In genomic region chr9:122656378-122656777, GRCh38 we compare ENCODE assay signal across 21 cellular contexts. TPM values are rescaled to one million over a fixed set of nuclear protein-coding genes. Genes with fewer than 3 reads are reported as not detected.
DNase-seq lines count a peak whose midpoint lies in the region; ATAC-seq, FAIRE-seq and TF ChIP-seq lines count a peak whose summit lies in the region.
"Had no signal": no experiment of that assay in that cellular context is flagged by ENCODE, and none has a peak within 500 bp of the region (broad histone marks: within the 10 kb centered on the region; RNA-seq: fewer than 3 reads in every experiment).

No MANE protein-coding gene starts in this region.

- no TSS peak for BruUV-seq in HepG2 (replicated peaks; lab: Mats Ljungman, UMichigan)

- H3K4me3 ChIP-seq in heart right ventricle: no peak overlapping the region
- no peak overlapping the region for H3K4me3 ChIP-seq in right atrium auricular region
- H3K4me3 ChIP-seq in liver (ENCODE audit: low read depth in 1 of 3, low read length in 3 of 3): no peak overlapping the region
- H3K4me3 ChIP-seq in HepG2 (replicated peaks in 1 of 3; ENCODE audit: insufficient read depth in 1 of 3, low read depth in 2 of 3, low read length in 3 of 3): no peak overlapping the region
- no peak overlapping the region for H3K4me3 ChIP-seq in spleen
- H3K4me3 ChIP-seq: A549 had no signal

- CTCF ChIA-PET in HepG2 (lab: Yijun Ruan, JAX; ENCODE audit: low intra/inter-chr PET ratio, low total read pairs): no interaction called here

- in situ Hi-C loops in HepG2 (cut with HindIII; ENCODE audit: extremely low pct_ligation_motif_present, low pct_unique_long_range_greater_than_20kb): no loop called here

- H3K36me3 ChIP-seq in heart right ventricle (no peaks in the 10 kb centered on the region), right atrium auricular region (no peaks in the 10 kb centered on the region), liver (ENCODE audit: control insufficient read depth in 4 of 4, insufficient read depth in 3 of 4, low read depth in 1 of 4, low read length in 3 of 4) (no peaks in the 10 kb centered on the region), HepG2 (replicated peaks in 1 of 2; ENCODE audit: control insufficient read depth in 1 of 2, insufficient read depth in 2 of 2, low read length in 2 of 2) (no peaks in the 10 kb centered on the region), spleen (no peaks in the 10 kb centered on the region)

- POLR2A ChIA-PET in HepG2 (lab: Yijun Ruan, JAX): no interaction called here

- TF ChIP-seq CTCF in heart right ventricle (IDR thresholded peaks at IDR 0.05): no peak
- TF ChIP-seq CTCF in right atrium auricular region (IDR thresholded peaks at IDR 0.05): no peak
- TF ChIP-seq CTCF in liver (IDR thresholded peaks at IDR 0.05; ENCODE audit: low read depth, low read length, missing input control): no peak
- no peak for TF ChIP-seq CTCF in HepG2 (CRISPR knock-in tag; IDR thresholded peaks at IDR 0.05)
- no peak for TF ChIP-seq CTCF in spleen (IDR thresholded peaks at IDR 0.05 in 8 of 11, conservative IDR thresholded peaks at IDR 0.05 in 3 of 11)

- no peak overlapping the region for H3K4me2 ChIP-seq in HepG2 (ENCODE audit: low read depth, low read length)
- H3K4me2 ChIP-seq: A549 had no signal

- H3K79me2 ChIP-seq in HepG2 (ENCODE audit: insufficient read depth, low read length): no peaks in the 10 kb centered on the region

- ATAC-seq in heart right ventricle: peak in 7 of 8 donors; percentile 28 to 91 (median 74)
- ATAC-seq in HepG2: no peak
- peak; percentile 32 for ATAC-seq in left lobe of liver
- ATAC-seq: A549, HCT116 had no signal

- peak overlapping the region in 5 of 10 donors; percentile 23 to 75 (median 32) for H3K27ac ChIP-seq in heart right ventricle
- no peak overlapping the region for H3K27ac ChIP-seq in right atrium auricular region
- no peak overlapping the region for H3K27ac ChIP-seq in liver (ENCODE audit: low read depth in 1 of 2, low read length in 2 of 2)
- no peak overlapping the region for H3K27ac ChIP-seq in HepG2 (ENCODE audit: extremely low read length, insufficient read depth, low read length)
- peak overlapping the region in 5 of 8 donors; percentile 33 to 68 (median 46) for H3K27ac ChIP-seq in spleen
- H3K27ac ChIP-seq: 22Rv1, A549, C4-2B had no signal

- peak in 1 of 2 donors; percentile 13 for DNase-seq in heart right ventricle
- DNase-seq in right atrium auricular region (ENCODE audit: low spot score): no peak
- no peak for DNase-seq in HepG2 (ENCODE audit: low spot score)
- no peak for DNase-seq in left lobe of liver (ENCODE audit: low spot score)
- DNase-seq in spleen: no peak
- no peak for DNase-seq in middle frontal gyrus (ENCODE audit: extremely low spot score, low spot score)
- no peak for DNase-seq in GM19240 (ENCODE audit: insufficient read length, low spot score)
- DNase-seq: AML-193; Caco-2; CD4-positive, alpha-beta T cell; GOT3; H7 had no signal

- TF ChIP-seq POLR2A in HepG2 (IDR thresholded peaks at IDR 0.05; ENCODE audit: insufficient read depth in 1 of 2, low read depth in 2 of 2, low read length in 2 of 2) (no peak), spleen (IDR thresholded peaks at IDR 0.05) (no peak)

- WGBS in heart right ventricle, 2 donors: 17 to 18% methylated on average over 1 of the region's 1 CpG
- WGBS in liver: 45% methylated on average over 1 of the region's 1 CpG
- WGBS in HepG2 (ENCODE audit: low lambda C conversion rate): 0% methylated on average over 1 of the region's 1 CpG
- 6 to 39% (median 18%) methylated on average over 1 of the region's 1 CpG for WGBS in spleen, 5 donors

- TF ChIP-seq RAD21 in liver (IDR thresholded peaks at IDR 0.05) (no peak), HepG2 (CRISPR knock-in tag; IDR thresholded peaks at IDR 0.05) (no peak)

- no peak for FAIRE-seq in HepG2 (lab: Jason Lieb, UNC)
- FAIRE-seq: A549, D721Med, GM12891, GM19239 had no signal

- TF ChIP-seq EP300 in HepG2 (IDR thresholded peaks at IDR 0.05; ENCODE audit: low read depth in 2 of 2, low read length in 2 of 2): no peak
- no peak for TF ChIP-seq EP300 in HepG2 (CRISPR knock-in tag; IDR thresholded peaks at IDR 0.05; ENCODE audit: borderline replicate concordance)

- H4K20me1 ChIP-seq in HepG2 (ENCODE audit: insufficient read depth, low read length): no peaks in the 10 kb centered on the region

- H3K27me3 ChIP-seq in heart right ventricle (no peaks in the 10 kb centered on the region), right atrium auricular region (no peaks in the 10 kb centered on the region), liver (ENCODE audit: control insufficient read depth in 4 of 4, insufficient read depth in 4 of 4, low read length in 3 of 4) (no peaks in the 10 kb centered on the region), HepG2 (ENCODE audit: control insufficient read depth in 1 of 2, insufficient read depth in 2 of 2, low read length in 2 of 2) (no peaks in the 10 kb centered on the region), spleen (replicated peaks in 1 of 7) (no peaks in the 10 kb centered on the region)

- H3K4me1 ChIP-seq in heart right ventricle (peaks cover 0 to 4% (median 0%) of the 10 kb centered on the region in 9 donors), right atrium auricular region (no peaks in the 10 kb centered on the region), liver (ENCODE audit: control insufficient read depth in 4 of 4, insufficient read depth in 4 of 4, low read length in 3 of 4) (no peaks in the 10 kb centered on the region), HepG2 (ENCODE audit: insufficient read depth, low read length) (no peaks in the 10 kb centered on the region), spleen (no peaks in the 10 kb centered on the region)
- H3K4me1 ChIP-seq: A549, Caco-2 had no signal

- H3K9me3 ChIP-seq in heart right ventricle (no peaks in the 10 kb centered on the region), right atrium auricular region (no peaks in the 10 kb centered on the region), liver (ENCODE audit: control insufficient read depth in 4 of 4, low read length in 3 of 4) (peaks cover 0 to 3% (median 0%) of the 10 kb centered on the region in 4 donors), HepG2 (ENCODE audit: low read length) (no peaks in the 10 kb centered on the region), spleen (peaks cover 0 to 5% (median 0%) of the 10 kb centered on the region in 8 donors)
- H3K9me3 ChIP-seq: A549, Caco-2 had no signal

- no peak overlapping the region for H3K9ac ChIP-seq in liver (ENCODE audit: low read depth in 1 of 2, low read length in 2 of 2)
- H3K9ac ChIP-seq in HepG2 (ENCODE audit: insufficient read depth, low read depth, low read length): no peak overlapping the region

- H2AFZ ChIP-seq in HepG2 (ENCODE audit: low read length): no peak overlapping the region

- intact Hi-C loops in heart right ventricle (cut with DNase I) (no loop called here), HepG2 (cut with micrococcal nuclease; ENCODE audit: unreplicated experiment) (no loop called here), spleen (cut with DNase I; ENCODE audit: low total_unique reads) (no loop called here)

RNA-seq across cellular contexts. Expression of gene OR1B1, which starts 1.0 kb away (rescaled TPM):
- not detected for total RNA-seq in heart right ventricle
- not detected for polyA plus RNA-seq in heart right ventricle
- total RNA-seq in right atrium auricular region: not detected
- total RNA-seq in liver: not detected
- polyA plus RNA-seq in liver: not detected
- not detected in 2 replicates for total RNA-seq in HepG2 (2016; rRNA removed; fragmentation: Illumina TruSeq; extraction: Trizol)
- not detected in 2 replicates for total RNA-seq in HepG2 (2016; cell fraction: cytosol; rRNA removed; fragmentation: Illumina TruSeq; extraction: Trizol; ENCODE audit: low read depth)
- not detected in 2 replicates for total RNA-seq in HepG2 (2016; cell fraction: insoluble cytoplasmic fraction; rRNA removed; fragmentation: Illumina TruSeq; extraction: Trizol)
- total RNA-seq in HepG2 (2016; cell fraction: membrane; rRNA removed; fragmentation: Illumina TruSeq; extraction: Trizol): not detected in 2 replicates
- total RNA-seq in HepG2 (2016; cell fraction: nucleus; rRNA removed; fragmentation: Illumina TruSeq; extraction: Trizol): not detected in 2 replicates
- not detected in 2 replicates for polyA plus RNA-seq in HepG2 (2011; rRNA removed)
- not detected in 2 replicates for polyA plus RNA-seq in HepG2 (2011; cell fraction: cytosol; rRNA removed)
- polyA plus RNA-seq in HepG2 (2011; cell fraction: nucleus; rRNA removed): not detected in 2 replicates
- not detected in 2 replicates for polyA plus RNA-seq in HepG2 (2012)
- not detected in 2 replicates for polyA plus RNA-seq in HepG2 (2016; cell fraction: cytosol; fragmentation: Illumina TruSeq; extraction: Trizol; ENCODE audit: low read depth)
- not detected in 2 replicates for polyA plus RNA-seq in HepG2 (2016; cell fraction: insoluble cytoplasmic fraction; fragmentation: Illumina TruSeq; extraction: Trizol; ENCODE audit: low read depth)
- not detected in 2 replicates for polyA plus RNA-seq in HepG2 (2016; cell fraction: membrane; fragmentation: Illumina TruSeq; extraction: Trizol; ENCODE audit: low read depth)
- polyA plus RNA-seq in HepG2 (2016; cell fraction: nucleus; fragmentation: Illumina TruSeq; extraction: Trizol; ENCODE audit: insufficient read depth, low read depth): not detected in 2 replicates
- not detected in 2 replicates for polyA minus RNA-seq in HepG2 (2011; rRNA and poly(A)+ RNA removed; ENCODE audit: low replicate concordance)
- not detected in 2 replicates for polyA minus RNA-seq in HepG2 (2011; cell fraction: cytosol; rRNA and poly(A)+ RNA removed)
- not detected in 2 replicates for polyA minus RNA-seq in HepG2 (2011; cell fraction: nucleus; rRNA and poly(A)+ RNA removed)
- total RNA-seq in left lobe of liver: not detected
- total RNA-seq in spleen: under 1 TPM in 1 of 7 donors, not detected in 6; 0.60 TPM
- polyA plus RNA-seq in spleen: not detected
- total RNA-seq: Caco-2; CD4-positive, alpha-beta T cell; H7 had no signal
- polyA plus RNA-seq: A549, BJ had no signal

RNA-seq across cellular contexts. Expression of gene OR1L1, which starts 5.1 kb away (rescaled TPM):
- not detected for total RNA-seq in heart right ventricle
- not detected for polyA plus RNA-seq in heart right ventricle
- not detected for total RNA-seq in right atrium auricular region
- not detected for total RNA-seq in liver
- polyA plus RNA-seq in liver: not detected
- total RNA-seq in HepG2 (2016; rRNA removed; fragmentation: Illumina TruSeq; extraction: Trizol): not detected in 2 replicates
- not detected in 2 replicates for total RNA-seq in HepG2 (2016; cell fraction: cytosol; rRNA removed; fragmentation: Illumina TruSeq; extraction: Trizol; ENCODE audit: low read depth)
- not detected in 2 replicates for total RNA-seq in HepG2 (2016; cell fraction: insoluble cytoplasmic fraction; rRNA removed; fragmentation: Illumina TruSeq; extraction: Trizol)
- not detected in 2 replicates for total RNA-seq in HepG2 (2016; cell fraction: membrane; rRNA removed; fragmentation: Illumina TruSeq; extraction: Trizol)
- total RNA-seq in HepG2 (2016; cell fraction: nucleus; rRNA removed; fragmentation: Illumina TruSeq; extraction: Trizol): not detected in 2 replicates
- polyA plus RNA-seq in HepG2 (2011; rRNA removed): not detected in 2 replicates
- not detected in 2 replicates for polyA plus RNA-seq in HepG2 (2011; cell fraction: cytosol; rRNA removed)
- not detected in 2 replicates for polyA plus RNA-seq in HepG2 (2011; cell fraction: nucleus; rRNA removed)
- not detected in 2 replicates for polyA plus RNA-seq in HepG2 (2012)
- polyA plus RNA-seq in HepG2 (2016; cell fraction: cytosol; fragmentation: Illumina TruSeq; extraction: Trizol; ENCODE audit: low read depth): not detected in 2 replicates
- polyA plus RNA-seq in HepG2 (2016; cell fraction: insoluble cytoplasmic fraction; fragmentation: Illumina TruSeq; extraction: Trizol; ENCODE audit: low read depth): not detected in 2 replicates
- not detected in 2 replicates for polyA plus RNA-seq in HepG2 (2016; cell fraction: membrane; fragmentation: Illumina TruSeq; extraction: Trizol; ENCODE audit: low read depth)
- not detected in 2 replicates for polyA plus RNA-seq in HepG2 (2016; cell fraction: nucleus; fragmentation: Illumina TruSeq; extraction: Trizol; ENCODE audit: insufficient read depth, low read depth)
- polyA minus RNA-seq in HepG2 (2011; rRNA and poly(A)+ RNA removed; ENCODE audit: low replicate concordance): not detected in 2 replicates
- not detected in 2 replicates for polyA minus RNA-seq in HepG2 (2011; cell fraction: cytosol; rRNA and poly(A)+ RNA removed)
- not detected in 2 replicates for polyA minus RNA-seq in HepG2 (2011; cell fraction: nucleus; rRNA and poly(A)+ RNA removed)
- total RNA-seq in left lobe of liver: not detected
- total RNA-seq in spleen: not detected
- not detected for polyA plus RNA-seq in spleen
- total RNA-seq: Caco-2; CD4-positive, alpha-beta T cell; H7 had no signal
- polyA plus RNA-seq: A549, BJ had no signal

RNA-seq across cellular contexts. Expression of gene OR1L3, which starts 18.6 kb away (rescaled TPM):
- not detected for total RNA-seq in heart right ventricle
- polyA plus RNA-seq in heart right ventricle: not detected
- total RNA-seq in right atrium auricular region: not detected
- not detected for total RNA-seq in liver
- polyA plus RNA-seq in liver: not detected
- total RNA-seq in HepG2 (2016; rRNA removed; fragmentation: Illumina TruSeq; extraction: Trizol): not detected in 2 replicates
- not detected in 2 replicates for total RNA-seq in HepG2 (2016; cell fraction: cytosol; rRNA removed; fragmentation: Illumina TruSeq; extraction: Trizol; ENCODE audit: low read depth)
- not detected in 2 replicates for total RNA-seq in HepG2 (2016; cell fraction: insoluble cytoplasmic fraction; rRNA removed; fragmentation: Illumina TruSeq; extraction: Trizol)
- total RNA-seq in HepG2 (2016; cell fraction: membrane; rRNA removed; fragmentation: Illumina TruSeq; extraction: Trizol): not detected in 2 replicates
- not detected in 2 replicates for total RNA-seq in HepG2 (2016; cell fraction: nucleus; rRNA removed; fragmentation: Illumina TruSeq; extraction: Trizol)
- polyA plus RNA-seq in HepG2 (2011; rRNA removed): not detected in 2 replicates
- polyA plus RNA-seq in HepG2 (2011; cell fraction: cytosol; rRNA removed): not detected in 2 replicates
- polyA plus RNA-seq in HepG2 (2011; cell fraction: nucleus; rRNA removed): not detected in 2 replicates
- polyA plus RNA-seq in HepG2 (2012): not detected in 2 replicates
- not detected in 2 replicates for polyA plus RNA-seq in HepG2 (2016; cell fraction: cytosol; fragmentation: Illumina TruSeq; extraction: Trizol; ENCODE audit: low read depth)
- not detected in 2 replicates for polyA plus RNA-seq in HepG2 (2016; cell fraction: insoluble cytoplasmic fraction; fragmentation: Illumina TruSeq; extraction: Trizol; ENCODE audit: low read depth)
- not detected in 2 replicates for polyA plus RNA-seq in HepG2 (2016; cell fraction: membrane; fragmentation: Illumina TruSeq; extraction: Trizol; ENCODE audit: low read depth)
- not detected in 2 replicates for polyA plus RNA-seq in HepG2 (2016; cell fraction: nucleus; fragmentation: Illumina TruSeq; extraction: Trizol; ENCODE audit: insufficient read depth, low read depth)
- polyA minus RNA-seq in HepG2 (2011; rRNA and poly(A)+ RNA removed; ENCODE audit: low replicate concordance): not detected in 2 replicates
- polyA minus RNA-seq in HepG2 (2011; cell fraction: cytosol; rRNA and poly(A)+ RNA removed): not detected in 2 replicates
- not detected in 2 replicates for polyA minus RNA-seq in HepG2 (2011; cell fraction: nucleus; rRNA and poly(A)+ RNA removed)
- total RNA-seq in left lobe of liver: not detected
- total RNA-seq in spleen: not detected
- not detected for polyA plus RNA-seq in spleen
- total RNA-seq: Caco-2; CD4-positive, alpha-beta T cell; H7 had no signal
- polyA plus RNA-seq: A549, BJ had no signal

RNA-seq across cellular contexts. Expression of gene OR1Q1, which starts 41.8 kb away (rescaled TPM):
- total RNA-seq in heart right ventricle (not detected), right atrium auricular region (not detected), liver (not detected), HepG2 (2016; rRNA removed; fragmentation: Illumina TruSeq; extraction: Trizol) (not detected in 2 replicates), left lobe of liver (not detected), spleen (not detected)
- polyA plus RNA-seq in heart right ventricle (not detected), liver (not detected), HepG2 (2011; rRNA removed) (0.07 and 0.12 TPM in 2 replicates), spleen (not detected)
- total RNA-seq in HepG2 (2016; cell fraction: cytosol; rRNA removed; fragmentation: Illumina TruSeq; extraction: Trizol; ENCODE audit: low read depth): not detected in 2 replicates
- total RNA-seq in HepG2 (2016; cell fraction: insoluble cytoplasmic fraction; rRNA removed; fragmentation: Illumina TruSeq; extraction: Trizol): not detected in 2 replicates
- total RNA-seq in HepG2 (2016; cell fraction: membrane; rRNA removed; fragmentation: Illumina TruSeq; extraction: Trizol): not detected in 2 replicates
- not detected in 2 replicates for total RNA-seq in HepG2 (2016; cell fraction: nucleus; rRNA removed; fragmentation: Illumina TruSeq; extraction: Trizol)
- not detected in 2 replicates for polyA plus RNA-seq in HepG2 (2011; cell fraction: cytosol; rRNA removed)
- 0.37 and 0.45 TPM in 2 replicates for polyA plus RNA-seq in HepG2 (2011; cell fraction: nucleus; rRNA removed)
- not detected in 2 replicates for polyA plus RNA-seq in HepG2 (2012)
- polyA plus RNA-seq in HepG2 (2016; cell fraction: cytosol; fragmentation: Illumina TruSeq; extraction: Trizol; ENCODE audit: low read depth): not detected in 2 replicates
- not detected in 2 replicates for polyA plus RNA-seq in HepG2 (2016; cell fraction: insoluble cytoplasmic fraction; fragmentation: Illumina TruSeq; extraction: Trizol; ENCODE audit: low read depth)
- polyA plus RNA-seq in HepG2 (2016; cell fraction: membrane; fragmentation: Illumina TruSeq; extraction: Trizol; ENCODE audit: low read depth): not detected in 2 replicates
- polyA plus RNA-seq in HepG2 (2016; cell fraction: nucleus; fragmentation: Illumina TruSeq; extraction: Trizol; ENCODE audit: insufficient read depth, low read depth): not detected in 2 replicates
- not detected in 2 replicates for polyA minus RNA-seq in HepG2 (2011; rRNA and poly(A)+ RNA removed; ENCODE audit: low replicate concordance)
- not detected in 2 replicates for polyA minus RNA-seq in HepG2 (2011; cell fraction: cytosol; rRNA and poly(A)+ RNA removed)
- 0.50 and 0.52 TPM in 2 replicates for polyA minus RNA-seq in HepG2 (2011; cell fraction: nucleus; rRNA and poly(A)+ RNA removed)
- total RNA-seq: Caco-2; CD4-positive, alpha-beta T cell; H7 had no signal

Comparison
In these comparisons a context has a peak if more than half of its experiments do, and no peak if none do; other contexts are left out.
1. H3K27ac ChIP-seq: peak in spleen (5 of 8); none in right atrium auricular region (0 of 2), liver (0 of 2) and HepG2 (single experiment).